Comparison of ENCODE assay signal across 8 cellular contexts in genomic region chr6:38671885-38672467, GRCh38. TPM values are rescaled to one million over a fixed set of nuclear protein-coding genes. Genes with fewer than 3 reads are reported as not detected.
DNase-seq lines count a peak whose midpoint lies in the region; ATAC-seq and TF ChIP-seq lines count a peak whose summit lies in the region.

No MANE protein-coding gene starts in this region.

- TF ChIP-seq EP300 in stomach (IDR thresholded peaks at IDR 0.05), result no peak

- in situ Hi-C loops in brain microvascular endothelial cell (cut with HindIII; ENCODE audit: low pct_ligation_motif_present, low sequenced_read_pairs), result no loop called here

- no peaks in the 10 kb centered on the region for H3K9me3 ChIP-seq in stomach

- no peak for TF ChIP-seq POLR2A in stomach (IDR thresholded peaks at IDR 0.05)

- H3K4me3 ChIP-seq in brain microvascular endothelial cell (ENCODE audit: low read depth, low read length) (no peak overlapping the region), stomach (no peak overlapping the region)

- peak; percentile 74 for TF ChIP-seq CTCF in brain microvascular endothelial cell (IDR thresholded peaks at IDR 0.05; ENCODE audit: low read depth, low read length, missing control alignments)
- TF ChIP-seq CTCF in stomach (IDR thresholded peaks at IDR 0.05), result peak in 4 of 7 experiments; percentile 17 to 64 (median 42)

- H3K27me3 ChIP-seq in brain microvascular endothelial cell (replicated peaks), result no peaks in the 10 kb centered on the region
- H3K27me3 ChIP-seq in stomach, result no peaks in the 10 kb centered on the region

- WGBS in stomach, 5 donors, result 4 to 16% (median 8%) methylated on average over 2 of the region's 2 CpGs

- DNase-seq in NCI-H2196 (lab: John Stamatoyannopoulos, UW; ENCODE audit: unreplicated experiment) (peak; percentile 64), NCI-H2196 treated with DMSO at 0.1 percent for 48 hours (lab: John Stamatoyannopoulos, UW; ENCODE audit: unreplicated experiment) (no peak), HuH-7 (ENCODE audit: low spot score) (peak; percentile 42), RPMI8226 (peak; percentile 57), brain microvascular endothelial cell (peak; percentile 44), inferior parietal cortex (ENCODE audit: extremely low spot score) (peak; percentile 73), stomach (no peak)

- intact Hi-C loops in stomach (cut with DNase I; ENCODE audit: low total_unique reads), result no loop called here

- peaks cover 19% of the 10 kb centered on the region for H3K36me3 ChIP-seq in brain microvascular endothelial cell (replicated peaks)
- peaks cover 7 to 26% (median 24%) of the 10 kb centered on the region in 4 donors for H3K36me3 ChIP-seq in stomach

- no peak overlapping the region for H3K27ac ChIP-seq in brain microvascular endothelial cell
- H3K27ac ChIP-seq in stomach, result no peak overlapping the region

- ATAC-seq in GM21381 (IDR thresholded peaks at IDR 0.05; ENCODE audit: unreplicated experiment), result peak; percentile 70

- H3K4me1 ChIP-seq in stomach, result peaks cover 0 to 14% (median 4%) of the 10 kb centered on the region in 4 donors

RNA-seq across cellular contexts. Expression of gene GLO1, which starts 31.0 kb away (rescaled TPM):
- 100 to 1,000 TPM in 1 of 5 donors, 10 to 100 TPM in 3, 1 to 10 TPM in 1; 4.3 to 132 (median 40.8) TPM for total RNA-seq in stomach
- 10 to 100 TPM; 52.0 to 76.8 (median 72.2) TPM for polyA plus RNA-seq in stomach

RNA-seq across cellular contexts. Expression of gene BTBD9, which starts 32.2 kb away (rescaled TPM):
- 10 to 100 TPM in 4 of 5 donors, 1 to 10 TPM in 1; 2.0 to 90.2 (median 31.4) TPM for total RNA-seq in stomach
- polyA plus RNA-seq in stomach, result 1 to 10 TPM; 1.4 to 3.1 (median 2.1) TPM

RNA-seq across cellular contexts. Expression of gene DNAH8, which starts 43.1 kb away (rescaled TPM):
- total RNA-seq in stomach, result under 1 TPM in 1 of 5 donors, not detected in 4; 0.18 TPM
- polyA plus RNA-seq in stomach, result under 1 TPM in 1 of 3 donors, not detected in 2; under 0.01 TPM

Comparison
In these comparisons a context has a peak if more than half of its experiments do, and no peak if none do; other contexts are left out.
1. DNase-seq: peak in NCI-H2196 (single experiment), HuH-7 (single experiment), RPMI8226 (single experiment), brain microvascular endothelial cell (single experiment) and inferior parietal cortex (single experiment); none in NCI-H2196 treated with DMSO at 0.1 percent for 48 hours (single experiment) and stomach (single experiment).